In genomic region chr17:8621585-8621984, GRCh38 we compare ENCODE assay signal across 14 cellular contexts. TPM values are rescaled to one million over a fixed set of nuclear protein-coding genes. Genes with fewer than 3 reads are reported as not detected.
DNase-seq lines count a peak whose midpoint lies in the region; ATAC-seq and TF ChIP-seq lines count a peak whose summit lies in the region.
"Had no signal": no experiment of that assay in that cellular context is flagged by ENCODE, and none has a peak within 500 bp of the region (broad histone marks: within the 10 kb centered on the region; RNA-seq: fewer than 3 reads in every experiment).

No MANE protein-coding gene starts in this region.

- no peaks in the 10 kb centered on the region for H3K9me3 ChIP-seq in mucosa of descending colon
- H3K9me3 ChIP-seq: lower lobe of right lung, psoas muscle had no signal

- peak; percentile 44 for DNase-seq in activated CD8-positive, alpha-beta T cell treated with anti-CD3 and anti-CD28 coated beads for 36 hours
- DNase-seq in activated CD8-positive, alpha-beta T cell treated with anti-CD3 and anti-CD28 coated beads, Interleukin-2, amount 10 ng/mL, durations not matched to agents 7 days and 5 days = no peak
- DNase-seq in RPMI7951 (ENCODE audit: low read depth) = peak; percentile 28
- DNase-seq in fibroblast of villous mesenchyme (ENCODE audit: low read depth) = peak; percentile 37
- peak; percentile 24 for DNase-seq in stimulated activated naive CD8-positive, alpha-beta T cell treated with anti-CD3 and anti-CD28 coated beads, Interleukin-15, Interleukin-2, amounts not matched to agents 100 U/mL and 50 U/mL, for 24 hours
- no peak for DNase-seq in mucosa of descending colon
- no peak for DNase-seq in NCI-H82 (lab: John Stamatoyannopoulos, UW)
- no peak for DNase-seq in amniotic stem cell (lab: John Stamatoyannopoulos, UW)
- DNase-seq: activated CD4-positive, alpha-beta T cell treated with anti-CD3 and anti-CD28 coated beads for 4 hours; activated naive CD4-positive, alpha-beta T cell; lower lobe of right lung; NCI-H1417 treated with DMSO at 0.1 percent for 48 hours; psoas muscle had no signal

- H3K27ac Mint-ChIP-seq in activated CD8-positive, alpha-beta T cell treated with anti-CD3 and anti-CD28 coated beads for 36 hours = no peak overlapping the region
- H3K27ac Mint-ChIP-seq in activated CD8-positive, alpha-beta T cell treated with anti-CD3 and anti-CD28 coated beads, Interleukin-2, amount 10 ng/mL, durations not matched to agents 7 days and 5 days = no peak overlapping the region

- H3K4me1 Mint-ChIP-seq in activated CD8-positive, alpha-beta T cell treated with anti-CD3 and anti-CD28 coated beads for 36 hours (ENCODE audit: low read depth) = peaks cover 18% of the 10 kb centered on the region
- H3K4me1 Mint-ChIP-seq in activated CD8-positive, alpha-beta T cell treated with anti-CD3 and anti-CD28 coated beads, Interleukin-2, amount 10 ng/mL, durations not matched to agents 7 days and 5 days (ENCODE audit: low read depth) = peaks cover 12% of the 10 kb centered on the region

- peaks cover 22% of the 10 kb centered on the region for H3K27me3 Mint-ChIP-seq in activated CD8-positive, alpha-beta T cell treated with anti-CD3 and anti-CD28 coated beads for 36 hours
- peaks cover 13% of the 10 kb centered on the region for H3K27me3 Mint-ChIP-seq in activated CD8-positive, alpha-beta T cell treated with anti-CD3 and anti-CD28 coated beads, Interleukin-2, amount 10 ng/mL, durations not matched to agents 7 days and 5 days (ENCODE audit: low read depth)

- H3K4me3 ChIP-seq in fibroblast of villous mesenchyme (ENCODE audit: low read depth, low read length) (no peak overlapping the region), mucosa of descending colon (no peak overlapping the region)
- H3K4me3 ChIP-seq: lower lobe of right lung, psoas muscle had no signal

- POLR2A ChIA-PET in activated CD8-positive, alpha-beta T cell treated with anti-CD3 and anti-CD28 coated beads for 36 hours (lab: Charles Lee) = interaction anchor here (1.2 kb wide), 1 partner anchor 9 kb away, joined by 4 read pairs; the partner anchor contains the start of gene MYH10
- POLR2A ChIA-PET in activated CD8-positive, alpha-beta T cell treated with anti-CD3 and anti-CD28 coated beads, Interleukin-2, amount 10 ng/mL, durations not matched to agents 7 days and 5 days (lab: Charles Lee) = no interaction called here

- intact Hi-C loops in activated CD8-positive, alpha-beta T cell treated with anti-CD3 and anti-CD28 coated beads for 36 hours (cut with micrococcal nuclease) = no loop called here
- intact Hi-C loops in mucosa of descending colon (cut with DNase I, micrococcal nuclease) = no loop called here

- no peak for TF ChIP-seq CTCF in activated CD8-positive, alpha-beta T cell treated with anti-CD3 and anti-CD28 coated beads for 36 hours (IDR thresholded peaks at IDR 0.05)
- TF ChIP-seq CTCF in fibroblast of villous mesenchyme (IDR thresholded peaks at IDR 0.05; ENCODE audit: insufficient read depth, low read depth, low read length) (no peak), mucosa of descending colon (IDR thresholded peaks at IDR 0.05) (no peak)

- H3K9me3 Mint-ChIP-seq in activated CD8-positive, alpha-beta T cell treated with anti-CD3 and anti-CD28 coated beads for 36 hours = no peaks in the 10 kb centered on the region
- no peaks in the 10 kb centered on the region for H3K9me3 Mint-ChIP-seq in activated CD8-positive, alpha-beta T cell treated with anti-CD3 and anti-CD28 coated beads, Interleukin-2, amount 10 ng/mL, durations not matched to agents 7 days and 5 days (ENCODE audit: insufficient read depth)

- peak; percentile 90 for ATAC-seq in activated CD8-positive, alpha-beta T cell treated with anti-CD3 and anti-CD28 coated beads for 36 hours
- ATAC-seq in activated CD8-positive, alpha-beta T cell treated with anti-CD3 and anti-CD28 coated beads, Interleukin-2, amount 10 ng/mL, durations not matched to agents 7 days and 5 days = no peak
- ATAC-seq in stimulated activated naive CD8-positive, alpha-beta T cell treated with anti-CD3 and anti-CD28 coated beads, Interleukin-15, Interleukin-2, amounts not matched to agents 100 U/mL and 50 U/mL, for 24 hours = peak; percentile 96
- ATAC-seq in mucosa of descending colon = no peak
- ATAC-seq: lower lobe of right lung, psoas muscle, SK-N-SH treated with all-trans-retinoic acid at 6 μM for 48 hours had no signal

- CTCF ChIA-PET in activated CD8-positive, alpha-beta T cell treated with anti-CD3 and anti-CD28 coated beads for 36 hours (lab: Charles Lee) = interaction anchor here (1.3 to 1.5 kb wide), 2 partner anchors 8 to 164 kb away, joined by 4 to 5 read pairs; no protein-coding TSS in a partner anchor
- CTCF ChIA-PET in activated CD8-positive, alpha-beta T cell treated with anti-CD3 and anti-CD28 coated beads, Interleukin-2, amount 10 ng/mL, durations not matched to agents 7 days and 5 days (lab: Charles Lee) = interaction anchor here (1.7 kb wide), 1 partner anchor 212 kb away, joined by 4 read pairs; no protein-coding TSS in a partner anchor

- no peaks in the 10 kb centered on the region for H3K36me3 ChIP-seq in mucosa of descending colon (ENCODE audit: low read depth)
- H3K36me3 ChIP-seq: lower lobe of right lung had no signal

- H3K4me3 Mint-ChIP-seq in activated CD8-positive, alpha-beta T cell treated with anti-CD3 and anti-CD28 coated beads for 36 hours = no peak overlapping the region
- H3K4me3 Mint-ChIP-seq in activated CD8-positive, alpha-beta T cell treated with anti-CD3 and anti-CD28 coated beads, Interleukin-2, amount 10 ng/mL, durations not matched to agents 7 days and 5 days = no peak overlapping the region

- peaks cover 3% of the 10 kb centered on the region for H3K36me3 Mint-ChIP-seq in activated CD8-positive, alpha-beta T cell treated with anti-CD3 and anti-CD28 coated beads for 36 hours (ENCODE audit: low read depth)
- peaks cover 3% of the 10 kb centered on the region for H3K36me3 Mint-ChIP-seq in activated CD8-positive, alpha-beta T cell treated with anti-CD3 and anti-CD28 coated beads, Interleukin-2, amount 10 ng/mL, durations not matched to agents 7 days and 5 days (ENCODE audit: low read depth)

- H3K4me1 ChIP-seq in mucosa of descending colon (ENCODE audit: low read depth) = no peaks in the 10 kb centered on the region
- H3K4me1 ChIP-seq: lower lobe of right lung, psoas muscle had no signal

RNA-seq across cellular contexts. Expression of gene MYH10, which starts 8.9 kb away (rescaled TPM):
- 10 to 100 TPM; 19.9 to 23.7 TPM for total RNA-seq in activated CD8-positive, alpha-beta T cell treated with anti-CD3 and anti-CD28 coated beads for 36 hours
- total RNA-seq in activated CD8-positive, alpha-beta T cell treated with anti-CD3 and anti-CD28 coated beads, Interleukin-2, amount 10 ng/mL, durations not matched to agents 7 days and 5 days = 1 to 10 TPM; 7.7 to 8.1 TPM
- 18.8 and 21.9 TPM in 2 replicates for total RNA-seq in RPMI7951 (2014; rRNA removed; shearing (Covaris generic))
- total RNA-seq in fibroblast of villous mesenchyme = 94.1 and 99.2 TPM in 2 replicates
- total RNA-seq in mucosa of descending colon = 10 to 100 TPM in 2 of 3 donors, 1 to 10 TPM in 1; 4.3 to 23.8 (median 10.1) TPM

Comparison
In these comparisons a context has a peak if more than half of its experiments do, and no peak if none do; other contexts are left out.
1. ATAC-seq: peak in activated CD8-positive, alpha-beta T cell treated with anti-CD3 and anti-CD28 coated beads for 36 hours (single experiment) and stimulated activated naive CD8-positive, alpha-beta T cell treated with anti-CD3 and anti-CD28 coated beads, Interleukin-15, Interleukin-2, amounts not matched to agents 100 U/mL and 50 U/mL, for 24 hours (single experiment); none in activated CD8-positive, alpha-beta T cell treated with anti-CD3 and anti-CD28 coated beads, Interleukin-2, amount 10 ng/mL, durations not matched to agents 7 days and 5 days (single experiment) and mucosa of descending colon (single experiment).
2. DNase-seq: peak in activated CD8-positive, alpha-beta T cell treated with anti-CD3 and anti-CD28 coated beads for 36 hours (single experiment), RPMI7951 (single experiment), fibroblast of villous mesenchyme (single experiment) and stimulated activated naive CD8-positive, alpha-beta T cell treated with anti-CD3 and anti-CD28 coated beads, Interleukin-15, Interleukin-2, amounts not matched to agents 100 U/mL and 50 U/mL, for 24 hours (single experiment); none in activated CD8-positive, alpha-beta T cell treated with anti-CD3 and anti-CD28 coated beads, Interleukin-2, amount 10 ng/mL, durations not matched to agents 7 days and 5 days (single experiment), mucosa of descending colon (0 of 3), NCI-H82 (single experiment) and amniotic stem cell (single experiment).